Comparison of ENCODE assay signal across 10 cellular contexts in genomic region chr13:99970761-99971575, GRCh38. TPM values are rescaled to one million over a fixed set of nuclear protein-coding genes. Genes with fewer than 3 reads are reported as not detected.
DNase-seq lines count a peak whose midpoint lies in the region; ATAC-seq, FAIRE-seq and TF ChIP-seq lines count a peak whose summit lies in the region.
"Had no signal": no experiment of that assay in that cellular context is flagged by ENCODE, and none has a peak within 500 bp of the region (broad histone marks: within the 10 kb centered on the region; RNA-seq: fewer than 3 reads in every experiment).

No MANE protein-coding gene starts in this region.

- no peak for TF ChIP-seq EP300 in A549 (IDR thresholded peaks at IDR 0.05)

- H3K79me2 ChIP-seq in GM23248 (ENCODE audit: insufficient read depth): no peaks in the 10 kb centered on the region

- ATAC-seq in A549 (peak; percentile 54 to 56), lower lobe of right lung (no peak), GM18502 (IDR thresholded peaks at IDR 0.05; ENCODE audit: poor library complexity, unreplicated experiment) (no peak)
- peak; percentile 14 for ATAC-seq in activated CD8-positive, alpha-beta T cell treated with anti-CD3 and anti-CD28 coated beads for 36 hours
- no peak for ATAC-seq in activated T-helper 17 cell treated with anti-CD3 and anti-CD28 coated beads, Interleukin-2, amount 50 U/mL, for 72 hours (replicated peaks)

- H3K36me3 Mint-ChIP-seq in activated CD8-positive, alpha-beta T cell treated with anti-CD3 and anti-CD28 coated beads for 36 hours (ENCODE audit: low read depth): peaks cover 6% of the 10 kb centered on the region
- H3K36me3 Mint-ChIP-seq in activated CD4-positive, alpha-beta memory T cell treated with anti-CD3 and anti-CD28 coated beads for 36 hours: peaks cover 10% of the 10 kb centered on the region
- H3K36me3 Mint-ChIP-seq in activated T-helper 17 cell treated with anti-CD3 and anti-CD28 coated beads, Interleukin-2, amount 50 U/mL, for 72 hours (ENCODE audit: low read depth): peaks cover 41% of the 10 kb centered on the region

- H3K4me3 Mint-ChIP-seq in activated CD8-positive, alpha-beta T cell treated with anti-CD3 and anti-CD28 coated beads for 36 hours: peak overlapping the region; percentile 44
- no peak overlapping the region for H3K4me3 Mint-ChIP-seq in activated CD4-positive, alpha-beta memory T cell treated with anti-CD3 and anti-CD28 coated beads for 36 hours
- H3K4me3 Mint-ChIP-seq in activated T-helper 17 cell treated with anti-CD3 and anti-CD28 coated beads, Interleukin-2, amount 50 U/mL, for 72 hours: no peak overlapping the region

- peaks cover 14% of the 10 kb centered on the region for H3K9me3 Mint-ChIP-seq in activated CD8-positive, alpha-beta T cell treated with anti-CD3 and anti-CD28 coated beads for 36 hours
- H3K9me3 Mint-ChIP-seq in activated CD4-positive, alpha-beta memory T cell treated with anti-CD3 and anti-CD28 coated beads for 36 hours: peaks cover 10% of the 10 kb centered on the region
- no peaks in the 10 kb centered on the region for H3K9me3 Mint-ChIP-seq in activated T-helper 17 cell treated with anti-CD3 and anti-CD28 coated beads, Interleukin-2, amount 50 U/mL, for 72 hours

- H3K36me3 ChIP-seq in GM23248 (ENCODE audit: low read depth) (no peaks in the 10 kb centered on the region), lower lobe of right lung (no peaks in the 10 kb centered on the region)

- no peaks in the 10 kb centered on the region for H3K9me3 ChIP-seq in A549
- H3K9me3 ChIP-seq in GM23248 (ENCODE audit: low read depth): no peaks in the 10 kb centered on the region
- no peaks in the 10 kb centered on the region for H3K9me3 ChIP-seq in lower lobe of right lung

- H3K9me2 ChIP-seq in GM23248 (ENCODE audit: insufficient read depth): no peaks in the 10 kb centered on the region

- peak overlapping the region; percentile 98 to 100 for H3K27ac ChIP-seq in A549
- H3K27ac ChIP-seq in GM23248: no peak overlapping the region
- H3K27ac ChIP-seq in lower lobe of right lung: no peak overlapping the region

- H3K27me3 ChIP-seq in GM23248 (replicated peaks; ENCODE audit: insufficient read depth) (peaks cover 87% of the 10 kb centered on the region), lower lobe of right lung (ENCODE audit: low read depth) (peaks cover 96% of the 10 kb centered on the region)

- POLR2A ChIA-PET in A549 (lab: Yijun Ruan, JAX): interaction anchor here (1.0 to 2.7 kb wide), 7 partner anchors 10 to 315 kb away, joined by 3 to 79 read pairs (median 6); partner anchors contain the start of gene ZIC2
- POLR2A ChIA-PET in activated CD8-positive, alpha-beta T cell treated with anti-CD3 and anti-CD28 coated beads for 36 hours (lab: Charles Lee): no interaction called here
- POLR2A ChIA-PET in activated CD4-positive, alpha-beta memory T cell treated with anti-CD3 and anti-CD28 coated beads for 36 hours (lab: Charles Lee): no interaction called here

- peak in 1 of 2 experiments; percentile 61 for DNase-seq in A549 (ENCODE audit: low read depth in 1 of 2, low spot score in 1 of 2)
- peak; percentile 28 for DNase-seq in GM23248
- no peak for DNase-seq in activated CD8-positive, alpha-beta T cell treated with anti-CD3 and anti-CD28 coated beads for 36 hours
- no peak for DNase-seq in lower lobe of right lung
- no peak for DNase-seq in activated CD4-positive, alpha-beta memory T cell treated with anti-CD3 and anti-CD28 coated beads for 36 hours
- no peak for DNase-seq in mucosa of gallbladder (ENCODE audit: low spot score)

- no peak for FAIRE-seq in A549 (lab: Jason Lieb, UNC)
- FAIRE-seq: HTR-8/SVneo had no signal

- intact Hi-C loops in activated CD8-positive, alpha-beta T cell treated with anti-CD3 and anti-CD28 coated beads for 36 hours (cut with micrococcal nuclease): no loop called here
- intact Hi-C loops in lower lobe of right lung (cut with DNase I): no loop called here
- intact Hi-C loops in activated CD4-positive, alpha-beta memory T cell treated with anti-CD3 and anti-CD28 coated beads for 36 hours (cut with micrococcal nuclease): loop anchor here (1.0 kb wide), 2 partner anchors 11 to 13 kb away; no protein-coding TSS in a partner anchor

- no peak overlapping the region for H2AFZ ChIP-seq in GM23248

- no peaks in the 10 kb centered on the region for H3F3A ChIP-seq in GM23248 (ENCODE audit: insufficient read depth)

- TF ChIP-seq RAD21 in A549 (conservative IDR thresholded peaks at IDR 0.05 in 1 of 2, IDR thresholded peaks at IDR 0.05 in 1 of 2): no peak

- no peaks in the 10 kb centered on the region for H4K20me1 ChIP-seq in GM23248 (ENCODE audit: insufficient read depth)

- peak; percentile 61 for TF ChIP-seq POLR2A in A549 (IDR thresholded peaks at IDR 0.05; ENCODE audit: low read length)

- no peak for TF ChIP-seq CTCF in A549 (IDR thresholded peaks at IDR 0.05)
- no peak for TF ChIP-seq CTCF in activated CD8-positive, alpha-beta T cell treated with anti-CD3 and anti-CD28 coated beads for 36 hours (IDR thresholded peaks at IDR 0.05)
- no peak for TF ChIP-seq CTCF in lower lobe of right lung (IDR thresholded peaks at IDR 0.05)

- in situ Hi-C loops in GM23248 (cut with MboI): no loop called here

- peak overlapping the region; percentile 98 for H3K4me2 ChIP-seq in A549
- H3K4me2 ChIP-seq in GM23248 (ENCODE audit: unreplicated experiment): no peak overlapping the region

- no peak overlapping the region for H3K9ac ChIP-seq in GM23248

- H3K4me3 ChIP-seq in A549: peak overlapping the region; percentile 95
- no peak overlapping the region for H3K4me3 ChIP-seq in GM23248
- H3K4me3 ChIP-seq in lower lobe of right lung: peak overlapping the region; percentile 19

- peaks cover 19% of the 10 kb centered on the region for H3K4me1 Mint-ChIP-seq in activated CD8-positive, alpha-beta T cell treated with anti-CD3 and anti-CD28 coated beads for 36 hours (ENCODE audit: low read depth)
- peaks cover 17% of the 10 kb centered on the region for H3K4me1 Mint-ChIP-seq in activated CD4-positive, alpha-beta memory T cell treated with anti-CD3 and anti-CD28 coated beads for 36 hours (ENCODE audit: low read depth)
- peaks cover 10% of the 10 kb centered on the region for H3K4me1 Mint-ChIP-seq in activated T-helper 17 cell treated with anti-CD3 and anti-CD28 coated beads, Interleukin-2, amount 50 U/mL, for 72 hours

- H3K27me3 Mint-ChIP-seq in activated CD8-positive, alpha-beta T cell treated with anti-CD3 and anti-CD28 coated beads for 36 hours: peaks cover 74% of the 10 kb centered on the region
- peaks cover 72% of the 10 kb centered on the region for H3K27me3 Mint-ChIP-seq in activated CD4-positive, alpha-beta memory T cell treated with anti-CD3 and anti-CD28 coated beads for 36 hours
- peaks cover 59% of the 10 kb centered on the region for H3K27me3 Mint-ChIP-seq in activated T-helper 17 cell treated with anti-CD3 and anti-CD28 coated beads, Interleukin-2, amount 50 U/mL, for 72 hours

- CTCF ChIA-PET in A549 (lab: Yijun Ruan, JAX): interaction anchor here (0.9 to 1.3 kb wide), 7 partner anchors 9 to 474 kb away, joined by 3 to 5 read pairs (median 3); no protein-coding TSS in a partner anchor
- CTCF ChIA-PET in activated CD8-positive, alpha-beta T cell treated with anti-CD3 and anti-CD28 coated beads for 36 hours (lab: Charles Lee): interaction anchor here (1.0 to 1.3 kb wide), 3 partner anchors 10 to 264 kb away, joined by 3 to 4 read pairs (median 4); partner anchors contain the start of gene ZIC2
- CTCF ChIA-PET in activated CD4-positive, alpha-beta memory T cell treated with anti-CD3 and anti-CD28 coated beads for 36 hours (lab: Charles Lee): interaction anchor here (0.9 to 1.1 kb wide), 2 partner anchors 13 to 16 kb away, joined by 3 read pairs; no protein-coding TSS in a partner anchor

- peaks cover 13% of the 10 kb centered on the region; the same call in 2 of the 3 replicates for H3K4me1 ChIP-seq in A549
- peaks cover 4% of the 10 kb centered on the region; the same call in 1 of the 2 replicates for H3K4me1 ChIP-seq in GM23248 (ENCODE audit: insufficient read depth)
- peaks cover 34% of the 10 kb centered on the region for H3K4me1 ChIP-seq in lower lobe of right lung

- no peak overlapping the region for H3K27ac Mint-ChIP-seq in activated CD8-positive, alpha-beta T cell treated with anti-CD3 and anti-CD28 coated beads for 36 hours
- no peak overlapping the region for H3K27ac Mint-ChIP-seq in activated CD4-positive, alpha-beta memory T cell treated with anti-CD3 and anti-CD28 coated beads for 36 hours
- no peak overlapping the region for H3K27ac Mint-ChIP-seq in activated T-helper 17 cell treated with anti-CD3 and anti-CD28 coated beads, Interleukin-2, amount 50 U/mL, for 72 hours

- 8% methylated on average over 2 of the region's 100 CpGs for WGBS in A549 (ENCODE audit: missing lambda C conversion rate)
- WGBS in GM23248 (ENCODE audit: low coverage in 1 of 2, low lambda C conversion rate in 2 of 2, missing lambda C conversion rate in 2 of 2), 2 experiments: 1 to 2% methylated on average over 44 to 64 of the region's 100 CpGs

RNA-seq across cellular contexts. Expression of gene ZIC5, which starts 0.6 kb away (rescaled TPM):
- polyA plus RNA-seq in A549 (2011; rRNA removed): 2.8 and 3.0 TPM in 2 replicates
- polyA plus RNA-seq in A549 (2012; cell fraction: cytosol; rRNA removed): 1.3 and 1.6 TPM in 2 replicates
- 1.7 and 1.8 TPM in 2 replicates for polyA plus RNA-seq in A549 (2012; cell fraction: nucleus; rRNA removed)
- polyA plus RNA-seq in A549 (2017; fragmentation: RNase III; extraction: RNeasy Plus Mini Kit Qiagen cat#74134 plus additional on column Dnase treatment): 2.8 to 3.1 TPM (median 3.1 TPM) in 3 replicates
- 1.9 and 2.4 TPM in 2 replicates for polyA minus RNA-seq in A549 (2011; rRNA and poly(A)+ RNA removed)
- not detected in 2 replicates for total RNA-seq in GM23248 (2014; rRNA removed; shearing (Covaris generic))
- not detected in 2 replicates for polyA plus RNA-seq in GM23248 (2016; fragmentation: Nextera tagmentation; extraction: Ambion mirVana)
- total RNA-seq in activated CD8-positive, alpha-beta T cell treated with anti-CD3 and anti-CD28 coated beads for 36 hours: not detected
- total RNA-seq in lower lobe of right lung: not detected
- not detected for total RNA-seq in activated CD4-positive, alpha-beta memory T cell treated with anti-CD3 and anti-CD28 coated beads for 36 hours
- under 1 TPM in 1 of 2 donors, not detected in 1; 0.04 TPM for total RNA-seq in activated T-helper 17 cell treated with anti-CD3 and anti-CD28 coated beads, Interleukin-2, amount 50 U/mL, for 72 hours
- 0.03 TPM for total RNA-seq in mucosa of gallbladder
- total RNA-seq: liver had no signal
- polyA plus RNA-seq: liver had no signal

RNA-seq across cellular contexts. Expression of gene ZIC2, which starts 10.6 kb away (rescaled TPM):
- polyA plus RNA-seq in A549 (2011; rRNA removed) (2.1 and 3.0 TPM in 2 replicates), A549 (2017; fragmentation: RNase III; extraction: RNeasy Plus Mini Kit Qiagen cat#74134 plus additional on column Dnase treatment) (7.9 to 10.3 TPM (median 9.2 TPM) in 3 replicates), GM23248 (2016; fragmentation: Nextera tagmentation; extraction: Ambion mirVana) (not detected in 2 replicates)
- 3.6 and 5.0 TPM in 2 replicates for polyA plus RNA-seq in A549 (2012; cell fraction: cytosol; rRNA removed)
- polyA plus RNA-seq in A549 (2012; cell fraction: nucleus; rRNA removed): 6.7 and 9.0 TPM in 2 replicates
- polyA minus RNA-seq in A549 (2011; rRNA and poly(A)+ RNA removed): 2.6 and 4.0 TPM in 2 replicates
- total RNA-seq in GM23248 (2014; rRNA removed; shearing (Covaris generic)): not detected in 2 replicates
- total RNA-seq in activated CD8-positive, alpha-beta T cell treated with anti-CD3 and anti-CD28 coated beads for 36 hours: not detected
- total RNA-seq in lower lobe of right lung (not detected), mucosa of gallbladder (0.23 TPM)
- total RNA-seq in activated CD4-positive, alpha-beta memory T cell treated with anti-CD3 and anti-CD28 coated beads for 36 hours: not detected
- total RNA-seq in activated T-helper 17 cell treated with anti-CD3 and anti-CD28 coated beads, Interleukin-2, amount 50 U/mL, for 72 hours: under 1 TPM in 1 of 2 donors, not detected in 1; 0.84 TPM
- total RNA-seq: liver had no signal
- polyA plus RNA-seq: liver had no signal

Comparison
In these comparisons a context has a peak if more than half of its experiments do, and no peak if none do; other contexts are left out.
1. ATAC-seq: peak in A549 (2 of 2) and activated CD8-positive, alpha-beta T cell treated with anti-CD3 and anti-CD28 coated beads for 36 hours (single experiment); none in lower lobe of right lung (0 of 2), activated T-helper 17 cell treated with anti-CD3 and anti-CD28 coated beads, Interleukin-2, amount 50 U/mL, for 72 hours (single experiment) and GM18502 (single experiment).
2. H3K27ac ChIP-seq: peak in A549 (2 of 2); none in GM23248 (single experiment) and lower lobe of right lung (single experiment).